In the genomic region with DNA sequence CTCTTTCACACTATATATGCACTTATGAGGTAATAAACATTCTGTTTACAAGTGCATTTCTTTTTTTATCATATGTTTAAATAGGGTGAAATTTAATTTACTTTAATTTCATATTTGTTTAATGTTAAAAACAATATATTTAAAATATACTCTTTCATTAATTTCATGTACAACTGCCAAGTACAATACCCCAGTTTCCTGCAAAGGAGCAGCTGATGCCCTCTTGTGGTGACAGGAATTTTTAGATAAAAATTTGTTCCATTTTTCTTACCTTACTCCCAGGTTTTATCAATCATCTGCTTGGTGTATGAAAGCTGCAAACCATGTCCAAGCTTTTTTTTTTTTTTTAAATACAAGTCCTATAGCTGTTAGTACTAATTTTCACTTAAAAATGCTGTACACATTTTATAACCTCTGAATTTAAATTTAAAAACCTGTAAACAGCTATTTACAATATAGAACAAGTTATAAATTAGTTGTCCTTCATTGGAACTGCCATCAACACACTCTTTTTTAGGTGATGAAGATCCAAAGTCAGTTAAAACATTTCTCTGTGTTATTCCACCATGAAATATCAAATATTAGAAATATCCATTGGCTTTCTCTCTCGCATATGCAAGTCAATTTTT, we compare ENCODE assay signal across 10 cellular contexts. TPM values are rescaled to one million over a fixed set of nuclear protein-coding genes. Genes with fewer than 3 reads are reported as not detected.
DNase-seq lines count a peak whose midpoint lies in the region; ATAC-seq, FAIRE-seq and TF ChIP-seq lines count a peak whose summit lies in the region.
"Had no signal": no experiment of that assay in that cellular context is flagged by ENCODE, and none has a peak within 500 bp of the region (broad histone marks: within the 10 kb centered on the region; RNA-seq: fewer than 3 reads in every experiment).

No MANE protein-coding gene starts in this region.

- H3K9me3 ChIP-seq in osteoblast (ENCODE audit: low read depth, low read length), result no peaks in the 10 kb centered on the region

- FAIRE-seq in bronchial epithelial cell (lab: Jason Lieb, UNC), result no peak

- no peak for TF ChIP-seq POLR2A in NB4 (IDR thresholded peaks at IDR 0.05; ENCODE audit: extremely low read depth, insufficient read length)

- H3K27me3 ChIP-seq in bronchial epithelial cell (ENCODE audit: control insufficient read depth, insufficient read depth, low read length) (peaks cover 4% of the 10 kb centered on the region), osteoblast (ENCODE audit: insufficient read depth, low read length) (no peaks in the 10 kb centered on the region)

- H3K4me2 ChIP-seq in osteoblast (ENCODE audit: insufficient read depth, low read length), result no peak overlapping the region

- H2AFZ ChIP-seq in osteoblast (ENCODE audit: low read length), result no peak overlapping the region

- H3K36me3 ChIP-seq in bronchial epithelial cell (ENCODE audit: control insufficient read depth, insufficient read depth, low read length) (no peaks in the 10 kb centered on the region), osteoblast (ENCODE audit: insufficient read depth, low read length) (no peaks in the 10 kb centered on the region)

- DNase-seq in DMS79 treated with DMSO at 0.1 percent for 48 hours (lab: John Stamatoyannopoulos, UW) (peak; percentile 44), DMS79 (lab: John Stamatoyannopoulos, UW) (no peak), NB4 (ENCODE audit: low read depth) (peak; percentile 26), bronchial epithelial cell (ENCODE audit: low read depth) (peak; percentile 36), osteoblast (ENCODE audit: insufficient read length, low spot score, missing footprints) (peak; percentile 11), OCI-M2 (lab: John Stamatoyannopoulos, UW; ENCODE audit: unreplicated experiment) (no peak)
- no peak for DNase-seq in stimulated activated CD4-positive, alpha-beta T cell treated with anti-CD3 and anti-CD28 coated beads, Interleukin-4, amount 100 ng/mL, for 4 hours
- DNase-seq: stimulated activated naive CD8-positive, alpha-beta T cell treated with anti-CD3 and anti-CD28 coated beads, Interleukin-15, amount 100 ng/mL, for 72 hours had no signal

- no peak for ATAC-seq in HG03108 (IDR thresholded peaks at IDR 0.05; ENCODE audit: unreplicated experiment)
- ATAC-seq: stimulated activated naive CD8-positive, alpha-beta T cell treated with anti-CD3 and anti-CD28 coated beads, Interleukin-15, amount 100 ng/mL, for 72 hours had no signal

- H3K4me1 ChIP-seq in osteoblast (ENCODE audit: insufficient read depth, low read length), result no peaks in the 10 kb centered on the region

- H3K79me2 ChIP-seq in osteoblast (ENCODE audit: insufficient read depth, low read length), result no peaks in the 10 kb centered on the region

- H3K27ac ChIP-seq in osteoblast (ENCODE audit: low read depth, low read length), result no peak overlapping the region

- TF ChIP-seq CTCF in NB4 (IDR thresholded peaks at IDR 0.05; ENCODE audit: low read depth, low read length) (peak; percentile 43), bronchial epithelial cell (IDR thresholded peaks at IDR 0.05; ENCODE audit: insufficient read depth, low read length, severe bottlenecking) (peak; percentile 40), osteoblast (IDR thresholded peaks at IDR 0.05; ENCODE audit: extremely low read depth, low read depth, low read length) (peak; percentile 37)

- H4K20me1 ChIP-seq in osteoblast (ENCODE audit: insufficient read depth, low read length), result no peaks in the 10 kb centered on the region

- H3K4me3 ChIP-seq in NB4 (ENCODE audit: low read depth, low read length), result no peak overlapping the region
- no peak overlapping the region for H3K4me3 ChIP-seq in bronchial epithelial cell (ENCODE audit: low read depth, low read length)
- H3K4me3 ChIP-seq in osteoblast (ENCODE audit: insufficient read depth, low read length), result no peak overlapping the region

RNA-seq across cellular contexts. Expression of gene PCDH20, which starts 4.9 kb away (rescaled TPM):
- total RNA-seq in bronchial epithelial cell (0.26 and 0.38 TPM in 2 replicates), osteoblast (not detected in 2 replicates)
- total RNA-seq: mononuclear cell had no signal

Comparison
In these comparisons a context has a peak if more than half of its experiments do, and no peak if none do; other contexts are left out.
1. DNase-seq: peak in DMS79 treated with DMSO at 0.1 percent for 48 hours (single experiment), NB4 (single experiment), bronchial epithelial cell (single experiment) and osteoblast (single experiment); none in DMS79 (single experiment), OCI-M2 (single experiment) and stimulated activated CD4-positive, alpha-beta T cell treated with anti-CD3 and anti-CD28 coated beads, Interleukin-4, amount 100 ng/mL, for 4 hours (0 of 2).
2. Peak in every context shown above with its lines, with median percentiles within 50 percentile points of each other: CTCF ChIP-seq.